In genomic region chr3:184359610-184360009, GRCh38 we compare ENCODE assay signal across 15 cellular contexts. TPM values are rescaled to one million over a fixed set of nuclear protein-coding genes. Genes with fewer than 3 reads are reported as not detected.
DNase-seq lines count a peak whose midpoint lies in the region; ATAC-seq, FAIRE-seq and TF ChIP-seq lines count a peak whose summit lies in the region.
"Had no signal": no experiment of that assay in that cellular context is flagged by ENCODE, and none has a peak within 500 bp of the region (broad histone marks: within the 10 kb centered on the region; RNA-seq: fewer than 3 reads in every experiment).

No MANE protein-coding gene starts in this region.

- H3K9me3 ChIP-seq in naive thymus-derived CD4-positive, alpha-beta T cell (ENCODE audit: control insufficient read depth in 2 of 3, low read length in 3 of 3) = no peaks in the 10 kb centered on the region
- no peaks in the 10 kb centered on the region for H3K9me3 ChIP-seq in CD4-positive, alpha-beta memory T cell (ENCODE audit: control insufficient read depth in 1 of 2, low read length in 2 of 2)

- H3K36me3 ChIP-seq in naive thymus-derived CD4-positive, alpha-beta T cell (ENCODE audit: control insufficient read depth in 2 of 3, insufficient read depth in 3 of 3, low read length in 3 of 3) = peaks cover 0 to 5% (median 0%) of the 10 kb centered on the region in 3 experiments
- H3K36me3 ChIP-seq in CD4-positive, alpha-beta memory T cell (ENCODE audit: insufficient read depth, low read length) = no peaks in the 10 kb centered on the region

- no peak overlapping the region for H3K27ac ChIP-seq in naive thymus-derived CD4-positive, alpha-beta T cell (ENCODE audit: low read depth, low read length)
- H3K27ac ChIP-seq in CD4-positive, alpha-beta memory T cell (ENCODE audit: low read depth, low read length) = no peak overlapping the region

- peaks cover 8% of the 10 kb centered on the region for H3K27me3 Mint-ChIP-seq in HFFc6 (ENCODE audit: insufficient read depth)
- H3K27me3 Mint-ChIP-seq in dendritic cell treated with granulocyte-macrophage colony-stimulating factor and Interleukin-4, amounts not matched to agents 40 ng/mL and 50 ng/mL, for 4 days = peaks cover 21% of the 10 kb centered on the region
- peaks cover 0 to 13% (median 0%) of the 10 kb centered on the region in 5 donors for H3K27me3 Mint-ChIP-seq in naive thymus-derived CD4-positive, alpha-beta T cell
- H3K27me3 Mint-ChIP-seq in CD4-positive, alpha-beta memory T cell = no peaks in the 10 kb centered on the region

- TF ChIP-seq CTCF in HFFc6 (IDR thresholded peaks at IDR 0.05) = no peak

- no peak overlapping the region for H3K4me3 ChIP-seq in naive thymus-derived CD4-positive, alpha-beta T cell (ENCODE audit: low read length)
- no peak overlapping the region for H3K4me3 ChIP-seq in CD4-positive, alpha-beta memory T cell (ENCODE audit: low read length in 2 of 2)

- peak overlapping the region; percentile 50 for H3K27ac Mint-ChIP-seq in HFFc6
- H3K27ac Mint-ChIP-seq in dendritic cell treated with granulocyte-macrophage colony-stimulating factor and Interleukin-4, amounts not matched to agents 40 ng/mL and 50 ng/mL, for 4 days = peak overlapping the region; percentile 1
- H3K27ac Mint-ChIP-seq in naive thymus-derived CD4-positive, alpha-beta T cell = peak overlapping the region in 1 of 9 donors; percentile 47
- H3K27ac Mint-ChIP-seq in CD4-positive, alpha-beta memory T cell = peak overlapping the region in 2 of 7 donors; percentile 35 to 78
- H3K27ac Mint-ChIP-seq: activated CD8-positive, alpha-beta T cell treated with anti-CD3 and anti-CD28 coated beads, Interleukin-2, amount 10 ng/mL, durations not matched to agents 7 days and 5 days; mesothelial cell of epicardium had no signal

- H3K27me3 ChIP-seq in naive thymus-derived CD4-positive, alpha-beta T cell (ENCODE audit: control insufficient read depth in 2 of 2, insufficient read depth in 2 of 2, low read length in 2 of 2) = no peaks in the 10 kb centered on the region
- H3K27me3 ChIP-seq in CD4-positive, alpha-beta memory T cell (ENCODE audit: insufficient read depth, low read length) = no peaks in the 10 kb centered on the region

- H3K36me3 Mint-ChIP-seq in HFFc6 (ENCODE audit: low read depth) = peaks cover 10% of the 10 kb centered on the region
- peaks cover 17% of the 10 kb centered on the region for H3K36me3 Mint-ChIP-seq in dendritic cell treated with granulocyte-macrophage colony-stimulating factor and Interleukin-4, amounts not matched to agents 40 ng/mL and 50 ng/mL, for 4 days (ENCODE audit: low read depth)
- H3K36me3 Mint-ChIP-seq in naive thymus-derived CD4-positive, alpha-beta T cell = peaks cover 0 to 7% (median 0%) of the 10 kb centered on the region in 5 donors
- peaks cover 3 to 11% of the 10 kb centered on the region in 2 donors for H3K36me3 Mint-ChIP-seq in CD4-positive, alpha-beta memory T cell

- peak overlapping the region; percentile 91 for H3K4me3 Mint-ChIP-seq in HFFc6
- H3K4me3 Mint-ChIP-seq in dendritic cell treated with granulocyte-macrophage colony-stimulating factor and Interleukin-4, amounts not matched to agents 40 ng/mL and 50 ng/mL, for 4 days = no peak overlapping the region
- H3K4me3 Mint-ChIP-seq in naive thymus-derived CD4-positive, alpha-beta T cell = peak overlapping the region in 6 of 10 donors; percentile 59 to 100 (median 82)
- peak overlapping the region in 3 of 8 donors; percentile 69 to 86 (median 80) for H3K4me3 Mint-ChIP-seq in CD4-positive, alpha-beta memory T cell

- peaks cover 34% of the 10 kb centered on the region for H3K4me1 Mint-ChIP-seq in HFFc6 (ENCODE audit: low read depth)
- peaks cover 34% of the 10 kb centered on the region for H3K4me1 Mint-ChIP-seq in dendritic cell treated with granulocyte-macrophage colony-stimulating factor and Interleukin-4, amounts not matched to agents 40 ng/mL and 50 ng/mL, for 4 days (ENCODE audit: low read depth)
- H3K4me1 Mint-ChIP-seq in naive thymus-derived CD4-positive, alpha-beta T cell = peaks cover 14 to 23% (median 17%) of the 10 kb centered on the region in 7 donors
- H3K4me1 Mint-ChIP-seq in CD4-positive, alpha-beta memory T cell = peaks cover 7 to 32% (median 16%) of the 10 kb centered on the region in 4 donors

- peaks cover 10 to 11% of the 10 kb centered on the region in 2 donors for H3K4me1 ChIP-seq in naive thymus-derived CD4-positive, alpha-beta T cell (ENCODE audit: control insufficient read depth in 2 of 2, insufficient read depth in 2 of 2, low read length in 2 of 2)
- peaks cover 21% of the 10 kb centered on the region for H3K4me1 ChIP-seq in CD4-positive, alpha-beta memory T cell (ENCODE audit: insufficient read depth, low read length)

- FAIRE-seq in RCC 7860 (lab: Jason Lieb, UNC) = no peak

- H3K9me3 Mint-ChIP-seq in HFFc6 = no peaks in the 10 kb centered on the region
- H3K9me3 Mint-ChIP-seq in dendritic cell treated with granulocyte-macrophage colony-stimulating factor and Interleukin-4, amounts not matched to agents 40 ng/mL and 50 ng/mL, for 4 days = no peaks in the 10 kb centered on the region
- H3K9me3 Mint-ChIP-seq in naive thymus-derived CD4-positive, alpha-beta T cell = peaks cover 0 to 7% (median 0%) of the 10 kb centered on the region in 11 donors
- peaks cover 0 to 2% (median 0%) of the 10 kb centered on the region in 8 donors for H3K9me3 Mint-ChIP-seq in CD4-positive, alpha-beta memory T cell
- H3K9me3 Mint-ChIP-seq: mesothelial cell of epicardium had no signal

- CTCF ChIA-PET in naive thymus-derived CD4-positive, alpha-beta T cell (lab: Charles Lee) = no interaction called here
- CTCF ChIA-PET in CD4-positive, alpha-beta memory T cell (lab: Charles Lee; ENCODE audit: partially characterized antibody) = interaction anchor here (1.0 to 5.6 kb wide), 3 partner anchors 9 to 156 kb away, joined by 3 to 29 read pairs (median 3); no protein-coding TSS in a partner anchor

- intact Hi-C loops in dendritic cell treated with granulocyte-macrophage colony-stimulating factor and Interleukin-4, amounts not matched to agents 40 ng/mL and 50 ng/mL, for 4 days (cut with micrococcal nuclease) = no loop called here
- intact Hi-C loops in naive thymus-derived CD4-positive, alpha-beta T cell (cut with micrococcal nuclease) = loop anchor here (5.0 to 10.0 kb wide), 5 partner anchors 353 to 1578 kb away; partner anchors contain the start of genes MAGEF1 (in 2 of the 2), KLHL24 (in 1 of the 2), PARL (in 1 of the 2) and TMEM41A (in 1 of the 2)
- intact Hi-C loops in CD4-positive, alpha-beta memory T cell (cut with micrococcal nuclease) = loop anchor here (5.0 kb wide), 3 partner anchors 58 to 453 kb away; partner anchors contain the start of genes ABCF3 and VPS8

- DNase-seq in Ammon's horn (ENCODE audit: low spot score) (peak; percentile 85), HFFc6 (no peak), RCC 7860 (ENCODE audit: low spot score) (no peak), NCI-H748 treated with DMSO at 0.1 percent for 48 hours (lab: John Stamatoyannopoulos, UW) (no peak), NCI-H146 (lab: John Stamatoyannopoulos, UW) (no peak)
- no peak for DNase-seq in naive thymus-derived CD4-positive, alpha-beta T cell
- DNase-seq in CD4-positive, alpha-beta memory T cell = no peak
- DNase-seq: activated CD8-positive, alpha-beta T cell treated with anti-CD3 and anti-CD28 coated beads, Interleukin-2, amount 10 ng/mL, durations not matched to agents 7 days and 5 days; activated gamma-delta T cell treated with Interleukin-2 at 50 U/mL for 16 hours; NCI-H1092 treated with DMSO at 0.1 percent for 48 hours; NCI-H446 had no signal

- ATAC-seq in naive thymus-derived CD4-positive, alpha-beta T cell = no peak
- ATAC-seq: activated CD8-positive, alpha-beta T cell treated with anti-CD3 and anti-CD28 coated beads, Interleukin-2, amount 10 ng/mL, durations not matched to agents 7 days and 5 days; esophagus mucosa had no signal

- POLR2A ChIA-PET in naive thymus-derived CD4-positive, alpha-beta T cell (lab: Charles Lee) = interaction anchor here (1.0 kb wide), 1 partner anchor 57 kb away, joined by 3 read pairs; no protein-coding TSS in a partner anchor
- POLR2A ChIA-PET in CD4-positive, alpha-beta memory T cell (lab: Charles Lee; ENCODE audit: partially characterized antibody) = no interaction called here

RNA-seq across cellular contexts. Expression of gene CLCN2, which starts 1.8 kb away (rescaled TPM):
- total RNA-seq in HFFc6 (2021; fragmentation: NEBNext Ultra II Directional; extraction: Animal tissue kit (Norgen Biotek cat#: 25700)) = 1 to 10 TPM; 3.4 to 5.1 (median 4.2) TPM
- 1 to 10 TPM; 3.5 to 6.0 (median 5.0) TPM for total RNA-seq in naive thymus-derived CD4-positive, alpha-beta T cell
- polyA plus RNA-seq in naive thymus-derived CD4-positive, alpha-beta T cell = 1 to 10 TPM in 1 of 2 donors, under 1 TPM in 1; 0.91 to 1.1 TPM
- 1 to 10 TPM; 3.8 to 5.4 TPM for total RNA-seq in CD4-positive, alpha-beta memory T cell
- under 1 TPM; 0.24 to 0.29 TPM for polyA plus RNA-seq in CD4-positive, alpha-beta memory T cell

RNA-seq across cellular contexts. Expression of gene POLR2H, which starts 1.9 kb away (rescaled TPM):
- total RNA-seq in HFFc6 (2021; fragmentation: NEBNext Ultra II Directional; extraction: Animal tissue kit (Norgen Biotek cat#: 25700)) = 10 to 100 TPM; 45.4 to 68.6 (median 50.1) TPM
- 100 to 1,000 TPM in 1 of 5 experiments, 10 to 100 TPM in 4; 34.9 to 112 (median 56.6) TPM for total RNA-seq in naive thymus-derived CD4-positive, alpha-beta T cell
- 10 to 100 TPM; 69.2 to 74.9 TPM for polyA plus RNA-seq in naive thymus-derived CD4-positive, alpha-beta T cell
- 10 to 100 TPM; 61.3 to 66.1 TPM for total RNA-seq in CD4-positive, alpha-beta memory T cell
- polyA plus RNA-seq in CD4-positive, alpha-beta memory T cell = 10 to 100 TPM; 56.6 to 58.8 TPM

RNA-seq across cellular contexts. Expression of gene THPO, which starts 18.4 kb away (rescaled TPM):
- not detected for total RNA-seq in HFFc6 (2021; fragmentation: NEBNext Ultra II Directional; extraction: Animal tissue kit (Norgen Biotek cat#: 25700))
- not detected for total RNA-seq in naive thymus-derived CD4-positive, alpha-beta T cell
- not detected for polyA plus RNA-seq in naive thymus-derived CD4-positive, alpha-beta T cell
- total RNA-seq in CD4-positive, alpha-beta memory T cell = not detected
- polyA plus RNA-seq in CD4-positive, alpha-beta memory T cell = not detected
- total RNA-seq: activated CD8-positive, alpha-beta T cell treated with anti-CD3 and anti-CD28 coated beads, Interleukin-2, amount 10 ng/mL, durations not matched to agents 7 days and 5 days; esophagus mucosa; T-helper 1 cell treated with Interleukin-12 subunit alpha and Interleukin-12 subunit beta and Interleukin-4 antibody, amounts not matched to agents 30 ng/mL and 1 ng/mL, for 36 hours had no signal

RNA-seq across cellular contexts. Expression of gene CHRD, which starts 20.2 kb away (rescaled TPM):
- total RNA-seq in HFFc6 (2021; fragmentation: NEBNext Ultra II Directional; extraction: Animal tissue kit (Norgen Biotek cat#: 25700)) = under 1 TPM in 4 of 6 experiments, not detected in 2; 0.09 to 0.31 (median 0.19) TPM
- total RNA-seq in naive thymus-derived CD4-positive, alpha-beta T cell = not detected
- not detected for polyA plus RNA-seq in naive thymus-derived CD4-positive, alpha-beta T cell
- not detected for total RNA-seq in CD4-positive, alpha-beta memory T cell
- polyA plus RNA-seq in CD4-positive, alpha-beta memory T cell = not detected
- total RNA-seq: activated CD8-positive, alpha-beta T cell treated with anti-CD3 and anti-CD28 coated beads, Interleukin-2, amount 10 ng/mL, durations not matched to agents 7 days and 5 days; T-helper 1 cell treated with Interleukin-12 subunit alpha and Interleukin-12 subunit beta and Interleukin-4 antibody, amounts not matched to agents 30 ng/mL and 1 ng/mL, for 36 hours had no signal

RNA-seq across cellular contexts. Expression of gene FAM131A, which starts 22.2 kb away (rescaled TPM):
- 10 to 100 TPM; 11.2 to 13.6 (median 11.9) TPM for total RNA-seq in HFFc6 (2021; fragmentation: NEBNext Ultra II Directional; extraction: Animal tissue kit (Norgen Biotek cat#: 25700))
- total RNA-seq in naive thymus-derived CD4-positive, alpha-beta T cell = 10 to 100 TPM in 3 of 5 experiments, 1 to 10 TPM in 2; 5.7 to 13.4 (median 10.3) TPM
- 1 to 10 TPM; 2.2 to 2.5 TPM for polyA plus RNA-seq in naive thymus-derived CD4-positive, alpha-beta T cell
- 1 to 10 TPM; 9.0 to 10.0 TPM for total RNA-seq in CD4-positive, alpha-beta memory T cell
- 1 to 10 TPM; 1.1 to 1.6 TPM for polyA plus RNA-seq in CD4-positive, alpha-beta memory T cell
